8 cellular contexts compared by ENCODE assay signal in genomic region chr3:25782636-25782937, GRCh38. TPM values are rescaled to one million over a fixed set of nuclear protein-coding genes. Genes with fewer than 3 reads are reported as not detected.
DNase-seq lines count a peak whose midpoint lies in the region; ATAC-seq and TF ChIP-seq lines count a peak whose summit lies in the region.

No MANE protein-coding gene starts in this region.

- DNase-seq in AG04450 (ENCODE audit: low read depth, low spot score) (no peak), dedifferentiated amniotic fluid mesenchymal stem cell (ENCODE audit: extremely low spot score) (peak; percentile 49), SIG-M5 treated with dmso at 0.1 percent for 504 hours (lab: John Stamatoyannopoulos, UW; ENCODE audit: unreplicated experiment) (no peak)
- DNase-seq in naive thymus-derived CD8-positive, alpha-beta T cell = no peak
- no peak for DNase-seq in stimulated activated CD4-positive, alpha-beta T cell treated with anti-CD3 and anti-CD28 coated beads, Interleukin-15, amount 100 ng/mL, for 24 hours

- peaks cover 2 to 17% (median 7%) of the 10 kb centered on the region in 3 donors for H3K36me3 Mint-ChIP-seq in naive thymus-derived CD8-positive, alpha-beta T cell

- peak overlapping the region; percentile 84 to 96 (median 94) for H3K4me3 Mint-ChIP-seq in naive thymus-derived CD8-positive, alpha-beta T cell

- peaks cover 33% of the 10 kb centered on the region for H3K36me3 ChIP-seq in KOPT-K1 (ENCODE audit: insufficient read depth, low read length)

- no peaks in the 10 kb centered on the region for H3K27me3 ChIP-seq in AG04450 (ENCODE audit: control insufficient read depth, insufficient read depth, low read length)

- TF ChIP-seq CTCF in AG04450 (IDR thresholded peaks at IDR 0.05; ENCODE audit: low read depth, low read length) = no peak

- H3K9me3 Mint-ChIP-seq in naive thymus-derived CD8-positive, alpha-beta T cell = no peaks in the 10 kb centered on the region

- H3K27me3 Mint-ChIP-seq in naive thymus-derived CD8-positive, alpha-beta T cell = no peaks in the 10 kb centered on the region

- no peak for ATAC-seq in naive thymus-derived CD8-positive, alpha-beta T cell
- no peak for ATAC-seq in HG02840 (IDR thresholded peaks at IDR 0.05; ENCODE audit: low FRiP score, unreplicated experiment)
- no peak for ATAC-seq in GM19035 (IDR thresholded peaks at IDR 0.05; ENCODE audit: unreplicated experiment)

- H3K9me3 ChIP-seq in AG04450 (ENCODE audit: control insufficient read depth, insufficient read depth, low read length) (peaks cover 3% of the 10 kb centered on the region; the same call in 1 of the 2 replicates), KOPT-K1 (ENCODE audit: insufficient read depth, low read length, poor library complexity, severe bottlenecking) (peaks cover 2% of the 10 kb centered on the region)

- peaks cover 10 to 47% (median 41%) of the 10 kb centered on the region in 4 donors for H3K4me1 Mint-ChIP-seq in naive thymus-derived CD8-positive, alpha-beta T cell

- CTCF ChIA-PET in AG04450 (lab: Charles Lee) = interaction anchor here (0.6 to 1.5 kb wide), 3 partner anchors 11 to 134 kb away, joined by 3 to 8 read pairs (median 4); no protein-coding TSS in a partner anchor

- POLR2A ChIA-PET in AG04450 (lab: Yijun Ruan, JAX) = interaction anchor here (0.9 to 1.7 kb wide), 4 partner anchors 38 to 121 kb away, joined by 3 to 11 read pairs (median 8); no protein-coding TSS in a partner anchor
- POLR2A ChIA-PET in naive thymus-derived CD8-positive, alpha-beta T cell (lab: Charles Lee) = interaction anchor here (1.3 to 2.3 kb wide), 3 partner anchors 117 to 1866 kb away, joined by 3 to 14 read pairs (median 6); partner anchors contain the start of genes NKIRAS1, RPL15 and TOP2B

- H3K27ac ChIP-seq in AG04450 (ENCODE audit: low read depth, low read length) = peak overlapping the region; percentile 55
- H3K27ac ChIP-seq in KOPT-K1 (ENCODE audit: low read depth, low read length, poor library complexity, severe bottlenecking) = peak overlapping the region; percentile 89

- peak overlapping the region; percentile 70 to 95 (median 92) for H3K27ac Mint-ChIP-seq in naive thymus-derived CD8-positive, alpha-beta T cell

- peak overlapping the region; percentile 84 for H3K4me3 ChIP-seq in AG04450 (ENCODE audit: low read depth, low read length)

RNA-seq across cellular contexts. Expression of gene NGLY1, which starts 0.7 kb away (rescaled TPM):
- polyA plus RNA-seq in AG04450 (2011; rRNA removed) = 13.9 and 16.3 TPM in 2 replicates
- 14.6 and 15.0 TPM in 2 replicates for polyA minus RNA-seq in AG04450 (2011; rRNA and poly(A)+ RNA removed)
- total RNA-seq in naive thymus-derived CD8-positive, alpha-beta T cell = 10 to 100 TPM; 86.4 to 92.4 TPM
- 10 to 100 TPM; 33.4 to 52.0 (median 33.9) TPM for polyA plus RNA-seq in naive thymus-derived CD8-positive, alpha-beta T cell

RNA-seq across cellular contexts. Expression of gene OXSM, which starts 7.3 kb away (rescaled TPM):
- 15.9 and 19.7 TPM in 2 replicates for polyA plus RNA-seq in AG04450 (2011; rRNA removed)
- polyA minus RNA-seq in AG04450 (2011; rRNA and poly(A)+ RNA removed) = 5.4 and 8.2 TPM in 2 replicates
- total RNA-seq in naive thymus-derived CD8-positive, alpha-beta T cell = 10 to 100 TPM; 12.3 to 13.6 TPM
- polyA plus RNA-seq in naive thymus-derived CD8-positive, alpha-beta T cell = 10 to 100 TPM; 10.3 to 14.4 (median 11.4) TPM
